ENCODE assay signal across 8 cellular contexts in the genomic region with DNA sequence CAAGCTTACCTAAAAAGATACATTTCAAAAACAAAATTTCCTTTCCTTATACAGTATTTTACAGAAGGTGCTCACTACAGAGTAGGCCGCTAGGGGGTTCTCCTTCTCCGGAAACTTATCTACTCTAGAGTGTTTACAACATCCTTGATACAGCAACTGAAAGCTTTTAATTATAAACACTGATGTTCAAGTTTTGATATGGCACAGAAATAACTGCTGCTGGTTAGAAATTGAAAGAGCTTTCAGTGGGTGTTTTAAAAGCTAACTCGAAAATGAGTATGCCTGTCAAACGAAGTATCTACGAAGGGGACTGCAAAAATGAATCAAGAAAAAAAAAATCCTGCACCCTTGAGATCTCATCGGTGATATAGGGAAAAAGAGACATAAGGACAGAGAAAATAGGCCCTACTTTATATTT. TPM values are rescaled to one million over a fixed set of nuclear protein-coding genes. Genes with fewer than 3 reads are reported as not detected.
DNase-seq lines count a peak whose midpoint lies in the region; ATAC-seq, FAIRE-seq and TF ChIP-seq lines count a peak whose summit lies in the region.

No MANE protein-coding gene starts in this region.

- H2AFZ ChIP-seq in neuron (ENCODE audit: low read depth, low read length) = peak overlapping the region; percentile 91

- H3K36me3 ChIP-seq in ES-I3 (ENCODE audit: insufficient read depth, low read length) (peaks cover 10% of the 10 kb centered on the region), NT2/D1 (ENCODE audit: insufficient read depth, insufficient read length, low read length) (peaks cover 39% of the 10 kb centered on the region), neuron (ENCODE audit: insufficient read depth, low read length) (peaks cover 37% of the 10 kb centered on the region)

- H3K27me3 ChIP-seq in NT2/D1 (ENCODE audit: insufficient read depth, insufficient read length) (no peaks in the 10 kb centered on the region), neuron (ENCODE audit: insufficient read depth, low read length) (no peaks in the 10 kb centered on the region)

- peak; percentile 31 for ATAC-seq in HG03103 (IDR thresholded peaks at IDR 0.05; ENCODE audit: low read depth, unreplicated experiment)
- ATAC-seq in HG03342 (IDR thresholded peaks at IDR 0.05; ENCODE audit: unreplicated experiment) = no peak

- no peak for FAIRE-seq in GM12892 (lab: Jason Lieb, UNC)

- H3K4me3 ChIP-seq in NT2/D1 (ENCODE audit: insufficient read length, low read depth) (peak overlapping the region; percentile 95), neuron (ENCODE audit: low read length) (peak overlapping the region; percentile 97)

- H3K9ac ChIP-seq in ES-I3 (ENCODE audit: low read depth, low read length) (peak overlapping the region; percentile 97), NT2/D1 (ENCODE audit: insufficient read length, low read depth) (peak overlapping the region; percentile 90)

- H3K4me1 ChIP-seq in ES-I3 (ENCODE audit: insufficient read depth, low read length) = peaks cover 6% of the 10 kb centered on the region; the same call in 1 of the 2 replicates
- peaks cover 2% of the 10 kb centered on the region for H3K4me1 ChIP-seq in NT2/D1 (ENCODE audit: insufficient read depth, insufficient read length)
- peaks cover 34% of the 10 kb centered on the region for H3K4me1 ChIP-seq in neuron (ENCODE audit: insufficient read depth, low read length)

- H3K9me3 ChIP-seq in ES-I3 (ENCODE audit: control insufficient read depth, insufficient read depth, low read length) (no peaks in the 10 kb centered on the region), NT2/D1 (ENCODE audit: insufficient read depth, low read length) (no peaks in the 10 kb centered on the region), neuron (ENCODE audit: low read length) (no peaks in the 10 kb centered on the region)

- peak; percentile 47 for DNase-seq in NT2/D1 (ENCODE audit: low read depth, low spot score)
- peak; percentile 55 for DNase-seq in activated naive CD4-positive, alpha-beta T cell treated with Interleukin-2 at 50 U/mL for 16 hours
- DNase-seq in foreskin melanocyte = peak; percentile 42
- DNase-seq in GM12892 (ENCODE audit: insufficient read length) = no peak

- TF ChIP-seq POLR2A in GM12892 (IDR thresholded peaks at IDR 0.05; ENCODE audit: low read depth, low read length) = no peak

RNA-seq across cellular contexts. Expression of a gene that starts 1.0 kb away (rescaled TPM):
- polyA plus RNA-seq in GM12892 (2012; ENCODE audit: missing spikeins) = 4.4 TPM

RNA-seq across cellular contexts. Expression of a gene that starts 3.1 kb away (rescaled TPM):
- polyA plus RNA-seq in GM12892 (2012; ENCODE audit: missing spikeins) = 3.0 TPM

RNA-seq across cellular contexts. Expression of a gene that starts 17.4 kb away (rescaled TPM):
- not detected for polyA plus RNA-seq in GM12892 (2012; ENCODE audit: missing spikeins)

RNA-seq across cellular contexts. Expression of a gene that starts 38.7 kb away (rescaled TPM):
- 0.53 TPM for polyA plus RNA-seq in GM12892 (2012; ENCODE audit: missing spikeins)

RNA-seq across cellular contexts. Expression of a gene that starts 54.0 kb away (rescaled TPM):
- not detected for polyA plus RNA-seq in GM12892 (2012; ENCODE audit: missing spikeins)
